24 cellular contexts compared by ENCODE assay signal in genomic region chr4:89277412-89277811, GRCh38. TPM values are rescaled to one million over a fixed set of nuclear protein-coding genes. Genes with fewer than 3 reads are reported as not detected.
DNase-seq lines count a peak whose midpoint lies in the region; ATAC-seq lines count a peak whose summit lies in the region.
"Had no signal": no experiment of that assay in that cellular context is flagged by ENCODE, and none has a peak within 500 bp of the region (broad histone marks: within the 10 kb centered on the region; RNA-seq: fewer than 3 reads in every experiment).

No MANE protein-coding gene starts in this region.

- ATAC-seq in T-helper 17 cell: no peak
- ATAC-seq in GM18909 (IDR thresholded peaks at IDR 0.05; ENCODE audit: poor library complexity, unreplicated experiment): no peak
- no peak for ATAC-seq in activated CD8-positive, alpha-beta memory T cell treated with anti-CD3 and anti-CD28 coated beads, Interleukin-2, amount 10 ng/mL, durations not matched to agents 7 days and 5 days
- ATAC-seq: esophagus mucosa; gastrocnemius medialis; left lobe of liver; stimulated activated naive B cell treated with anti-CD40 and anti-IgM and Interleukin-4, amounts not matched to agents 10 μg/mL and 1 μg/mL and 100 μg/mL, for 72 hours had no signal

- no peaks in the 10 kb centered on the region for H3K9me3 ChIP-seq in T-helper 17 cell (ENCODE audit: control insufficient read depth, low read length, poor library complexity, severe bottlenecking)
- H3K9me3 ChIP-seq: adrenal gland, gastrocnemius medialis, sigmoid colon had no signal

- H3K4me3 Mint-ChIP-seq in T-helper 17 cell (no peak overlapping the region), immature natural killer cell (no peak overlapping the region)
- no peak overlapping the region for H3K4me3 Mint-ChIP-seq in activated CD8-positive, alpha-beta memory T cell treated with anti-CD3 and anti-CD28 coated beads, Interleukin-2, amount 10 ng/mL, durations not matched to agents 7 days and 5 days
- H3K4me3 Mint-ChIP-seq: stimulated activated naive B cell treated with anti-CD40 and anti-IgM and Interleukin-4, amounts not matched to agents 10 μg/mL and 1 μg/mL and 100 μg/mL, for 72 hours had no signal

- CTCF ChIA-PET in activated CD8-positive, alpha-beta memory T cell treated with anti-CD3 and anti-CD28 coated beads, Interleukin-2, amount 10 ng/mL, durations not matched to agents 7 days and 5 days (lab: Charles Lee): interaction anchor here (0.8 to 4.5 kb wide), 2 partner anchors 19 to 23 kb away, joined by 3 to 15 read pairs; no protein-coding TSS in a partner anchor

- H3K27me3 Mint-ChIP-seq in T-helper 17 cell (no peaks in the 10 kb centered on the region), immature natural killer cell (ENCODE audit: low read depth in 3 of 3) (peaks cover 0 to 3% (median 0%) of the 10 kb centered on the region in 3 donors)
- H3K27me3 Mint-ChIP-seq in activated CD8-positive, alpha-beta memory T cell treated with anti-CD3 and anti-CD28 coated beads, Interleukin-2, amount 10 ng/mL, durations not matched to agents 7 days and 5 days: no peaks in the 10 kb centered on the region
- H3K27me3 Mint-ChIP-seq: progenitor cell of endocrine pancreas; stimulated activated naive B cell treated with anti-CD40 and anti-IgM and Interleukin-4, amounts not matched to agents 10 μg/mL and 1 μg/mL and 100 μg/mL, for 72 hours had no signal

- H3K27ac Mint-ChIP-seq in T-helper 17 cell (peak overlapping the region; percentile 75), immature natural killer cell (peak overlapping the region; percentile 10 to 67 (median 36))
- H3K27ac Mint-ChIP-seq in activated CD8-positive, alpha-beta memory T cell treated with anti-CD3 and anti-CD28 coated beads, Interleukin-2, amount 10 ng/mL, durations not matched to agents 7 days and 5 days: no peak overlapping the region
- H3K27ac Mint-ChIP-seq: stimulated activated naive B cell treated with anti-CD40 and anti-IgM and Interleukin-4, amounts not matched to agents 10 μg/mL and 1 μg/mL and 100 μg/mL, for 72 hours had no signal

- no peaks in the 10 kb centered on the region for H3K9me3 Mint-ChIP-seq in immature natural killer cell
- H3K9me3 Mint-ChIP-seq in activated CD8-positive, alpha-beta memory T cell treated with anti-CD3 and anti-CD28 coated beads, Interleukin-2, amount 10 ng/mL, durations not matched to agents 7 days and 5 days (ENCODE audit: low read depth): no peaks in the 10 kb centered on the region

- H3K36me3 Mint-ChIP-seq in T-helper 17 cell (ENCODE audit: low read depth) (peaks cover 13% of the 10 kb centered on the region), immature natural killer cell (peaks cover 0 to 14% (median 12%) of the 10 kb centered on the region in 3 donors)
- H3K36me3 Mint-ChIP-seq in activated CD8-positive, alpha-beta memory T cell treated with anti-CD3 and anti-CD28 coated beads, Interleukin-2, amount 10 ng/mL, durations not matched to agents 7 days and 5 days: peaks cover 46% of the 10 kb centered on the region

- H3K4me1 Mint-ChIP-seq in T-helper 17 cell: peaks cover 38% of the 10 kb centered on the region
- peaks cover 44 to 48% of the 10 kb centered on the region in 2 donors for H3K4me1 Mint-ChIP-seq in immature natural killer cell
- H3K4me1 Mint-ChIP-seq in activated CD8-positive, alpha-beta memory T cell treated with anti-CD3 and anti-CD28 coated beads, Interleukin-2, amount 10 ng/mL, durations not matched to agents 7 days and 5 days: peaks cover 26% of the 10 kb centered on the region
- H3K4me1 Mint-ChIP-seq: stimulated activated naive B cell treated with anti-CD40 and anti-IgM and Interleukin-4, amounts not matched to agents 10 μg/mL and 1 μg/mL and 100 μg/mL, for 72 hours had no signal

- DNase-seq in AG20443 (ENCODE audit: low spot score) (peak; percentile 36), ELR (ENCODE audit: low read depth) (peak; percentile 4), T-helper 17 cell (no peak), immature natural killer cell (no peak), C1 segment of cervical spinal cord (lab: John Stamatoyannopoulos, UW) (no peak), NCI-H1436 treated with DMSO at 0.1 percent for 48 hours (lab: John Stamatoyannopoulos, UW) (no peak)
- DNase-seq in activated CD8-positive, alpha-beta memory T cell treated with anti-CD3 and anti-CD28 coated beads, Interleukin-2, amount 10 ng/mL, durations not matched to agents 7 days and 5 days: no peak
- DNase-seq: activated CD4-positive, alpha-beta T cell treated with anti-CD3 and anti-CD28 coated beads, Interleukin-2, amount 50 U/mL, for 1 hour; activated naive CD4-positive, alpha-beta T cell treated with Interleukin-2 at 50 U/mL for 16 hours; adrenal gland; gastrocnemius medialis; H7; KBM-7; NCI-H1436; NCI-H345; NCI-H748 treated with DMSO at 0.1 percent for 48 hours; sigmoid colon; stimulated activated CD4-positive, alpha-beta T cell treated with anti-CD3 and anti-CD28 coated beads, Interleukin-4, amount 100 ng/mL, for 4 hours; stimulated activated naive B cell treated with anti-CD40 and anti-IgM and Interleukin-4, amounts not matched to agents 10 μg/mL and 1 μg/mL and 100 μg/mL, for 72 hours; T-helper 2 cell had no signal

RNA-seq across cellular contexts. Expression of gene GPRIN3, which starts 30.2 kb away (rescaled TPM):
- 10 to 100 TPM; 88.5 to 89.7 TPM for total RNA-seq in T-helper 17 cell
- polyA plus RNA-seq in immature natural killer cell: 10 to 100 TPM in 1 of 3 donors, 1 to 10 TPM in 2; 5.5 to 15.9 (median 7.3) TPM
- 10 to 100 TPM; 66.9 to 67.5 TPM for total RNA-seq in activated CD8-positive, alpha-beta memory T cell treated with anti-CD3 and anti-CD28 coated beads, Interleukin-2, amount 10 ng/mL, durations not matched to agents 7 days and 5 days

Comparison
In these comparisons a context has a peak if more than half of its experiments do, and no peak if none do; other contexts are left out.
1. DNase-seq: peak in AG20443 (single experiment) and ELR (single experiment); none in T-helper 17 cell (0 of 3), immature natural killer cell (0 of 3), C1 segment of cervical spinal cord (0 of 14), NCI-H1436 treated with DMSO at 0.1 percent for 48 hours (single experiment) and activated CD8-positive, alpha-beta memory T cell treated with anti-CD3 and anti-CD28 coated beads, Interleukin-2, amount 10 ng/mL, durations not matched to agents 7 days and 5 days (single experiment).